9 cellular contexts compared by ENCODE assay signal in genomic region chr16:2981177-2981898, GRCh38. TPM values are rescaled to one million over a fixed set of nuclear protein-coding genes. Genes with fewer than 3 reads are reported as not detected.
A peak's percentile ranks its signal among the peaks of the same experiment; 100 is the strongest.
DNase-seq lines count a peak whose midpoint lies in the region; ATAC-seq and TF ChIP-seq lines count a peak whose summit lies in the region.
"Had no signal": no experiment of that assay in that cellular context is flagged by ENCODE, and none has a peak within 500 bp of the region (broad histone marks: within the 10 kb centered on the region; RNA-seq: fewer than 3 reads in every experiment).

No MANE protein-coding gene starts in this region.

- H3K36me3 ChIP-seq in iPS-18a (ENCODE audit: control insufficient read depth, low read depth, low read length) (no peaks in the 10 kb centered on the region), suprapubic skin (no peaks in the 10 kb centered on the region)

- H3K27me3 ChIP-seq in iPS-18a (ENCODE audit: control insufficient read depth, insufficient read depth, low read length) (no peaks in the 10 kb centered on the region), suprapubic skin (peaks cover 7% of the 10 kb centered on the region)

- H3K4me1 ChIP-seq in iPS-18a (ENCODE audit: control insufficient read depth, low read depth, low read length) (peaks cover 13% of the 10 kb centered on the region), suprapubic skin (peaks cover 39% of the 10 kb centered on the region)

- no peak for DNase-seq in activated T-cell treated with anti-CD3 and anti-CD28 coated beads, Interleukin-2, amount 50 U/mL, for 24 hours
- no peak for DNase-seq in activated T-cell treated with anti-CD3 and anti-CD28 coated beads, Interleukin-2, amount 50 U/mL, for 48 hours
- DNase-seq in WTC11 (ENCODE audit: low spot score) (no peak), suprapubic skin (ENCODE audit: low spot score in 2 of 2) (no peak), SIG-M5 treated with dmso at 0.1 percent for 504 hours (lab: John Stamatoyannopoulos, UW; ENCODE audit: unreplicated experiment) (no peak)

- H3K9me3 Mint-ChIP-seq in activated T-cell treated with anti-CD3 and anti-CD28 coated beads, Interleukin-2, amount 50 U/mL, for 24 hours = no peaks in the 10 kb centered on the region
- no peaks in the 10 kb centered on the region for H3K9me3 Mint-ChIP-seq in WTC11

- ATAC-seq in WTC11 (peak; percentile 10), HG03175 (IDR thresholded peaks at IDR 0.05; ENCODE audit: unreplicated experiment) (no peak), GM19463 (IDR thresholded peaks at IDR 0.05; ENCODE audit: unreplicated experiment) (no peak)

- peaks cover 3% of the 10 kb centered on the region for H3K27me3 Mint-ChIP-seq in activated T-cell treated with anti-CD3 and anti-CD28 coated beads, Interleukin-2, amount 50 U/mL, for 24 hours
- H3K27me3 Mint-ChIP-seq in WTC11 (ENCODE audit: low read depth) = peaks cover 6% of the 10 kb centered on the region; the same call in 1 of the 2 replicates

- peak overlapping the region; percentile 43 for H3K27ac ChIP-seq in iPS-18a (ENCODE audit: low read length)
- H3K27ac ChIP-seq in suprapubic skin = no peak overlapping the region

- no peak for TF ChIP-seq POLR2A in suprapubic skin (IDR thresholded peaks at IDR 0.05)

- H3K36me3 Mint-ChIP-seq in activated T-cell treated with anti-CD3 and anti-CD28 coated beads, Interleukin-2, amount 50 U/mL, for 24 hours (ENCODE audit: low read depth) = peaks cover 31% of the 10 kb centered on the region
- no peaks in the 10 kb centered on the region for H3K36me3 Mint-ChIP-seq in WTC11

- no peak for TF ChIP-seq EP300 in suprapubic skin (IDR thresholded peaks at IDR 0.05)

- TF ChIP-seq CTCF in WTC11 (IDR thresholded peaks at IDR 0.05) = no peak
- no peak for TF ChIP-seq CTCF in suprapubic skin (IDR thresholded peaks at IDR 0.05)

- peak overlapping the region; percentile 80 for H3K4me3 ChIP-seq in iPS-18a (ENCODE audit: low read length)
- H3K4me3 ChIP-seq in suprapubic skin = peak overlapping the region; percentile 80

- CTCF ChIA-PET in WTC11 (lab: Charles Lee) = interaction anchor here (0.5 to 3.9 kb wide), 17 partner anchors 9 to 618 kb away, joined by 3 to 46 read pairs (median 4); partner anchors contain the start of genes KREMEN2 and TNFRSF12A

- peak overlapping the region; percentile 81 for H3K9ac ChIP-seq in iPS-18a (ENCODE audit: low read length)

- H3K9me3 ChIP-seq in iPS-18a (ENCODE audit: control insufficient read depth, low read depth, low read length) (no peaks in the 10 kb centered on the region), suprapubic skin (no peaks in the 10 kb centered on the region)

- peak overlapping the region; percentile 88 for H3K27ac Mint-ChIP-seq in activated T-cell treated with anti-CD3 and anti-CD28 coated beads, Interleukin-2, amount 50 U/mL, for 24 hours
- H3K27ac Mint-ChIP-seq in WTC11 = peak overlapping the region; percentile 91

- H3K4me3 Mint-ChIP-seq in activated T-cell treated with anti-CD3 and anti-CD28 coated beads, Interleukin-2, amount 50 U/mL, for 24 hours = peak overlapping the region; percentile 90
- H3K4me3 Mint-ChIP-seq in WTC11 = peak overlapping the region; percentile 79

- 67% methylated on average over 31 of the region's 33 CpGs for WGBS in suprapubic skin

- H3K4me1 Mint-ChIP-seq in activated T-cell treated with anti-CD3 and anti-CD28 coated beads, Interleukin-2, amount 50 U/mL, for 24 hours (ENCODE audit: low read depth) = peaks cover 33% of the 10 kb centered on the region
- peaks cover 24% of the 10 kb centered on the region for H3K4me1 Mint-ChIP-seq in WTC11

- POLR2A ChIA-PET in WTC11 (lab: Charles Lee) = interaction anchor here (0.7 to 2.8 kb wide), 8 partner anchors 9 to 46 kb away, joined by 3 to 11 read pairs (median 5); partner anchors contain the start of gene PAQR4

TF ChIP-seq in WTC11, 78 proteins besides CTCF, POLR2A, EP300 and RAD21:
- TF ChIP-seq, protein P1, sequence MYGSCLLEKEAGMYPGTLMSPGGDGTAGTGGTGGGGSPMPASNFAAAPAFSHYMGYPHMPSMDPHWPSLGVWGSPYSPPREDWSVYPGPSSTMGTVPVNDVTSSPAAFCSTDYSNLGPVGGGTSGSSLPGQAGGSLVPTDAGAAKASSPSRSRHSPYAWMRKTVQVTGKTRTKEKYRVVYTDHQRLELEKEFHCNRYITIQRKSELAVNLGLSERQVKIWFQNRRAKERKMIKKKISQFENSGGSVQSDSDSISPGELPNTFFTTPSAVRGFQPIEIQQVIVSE (CRISPR knock-in tag; IDR thresholded peaks at IDR 0.05; ENCODE audit: borderline replicate concordance) = no peak
- TF ChIP-seq, protein P2, sequence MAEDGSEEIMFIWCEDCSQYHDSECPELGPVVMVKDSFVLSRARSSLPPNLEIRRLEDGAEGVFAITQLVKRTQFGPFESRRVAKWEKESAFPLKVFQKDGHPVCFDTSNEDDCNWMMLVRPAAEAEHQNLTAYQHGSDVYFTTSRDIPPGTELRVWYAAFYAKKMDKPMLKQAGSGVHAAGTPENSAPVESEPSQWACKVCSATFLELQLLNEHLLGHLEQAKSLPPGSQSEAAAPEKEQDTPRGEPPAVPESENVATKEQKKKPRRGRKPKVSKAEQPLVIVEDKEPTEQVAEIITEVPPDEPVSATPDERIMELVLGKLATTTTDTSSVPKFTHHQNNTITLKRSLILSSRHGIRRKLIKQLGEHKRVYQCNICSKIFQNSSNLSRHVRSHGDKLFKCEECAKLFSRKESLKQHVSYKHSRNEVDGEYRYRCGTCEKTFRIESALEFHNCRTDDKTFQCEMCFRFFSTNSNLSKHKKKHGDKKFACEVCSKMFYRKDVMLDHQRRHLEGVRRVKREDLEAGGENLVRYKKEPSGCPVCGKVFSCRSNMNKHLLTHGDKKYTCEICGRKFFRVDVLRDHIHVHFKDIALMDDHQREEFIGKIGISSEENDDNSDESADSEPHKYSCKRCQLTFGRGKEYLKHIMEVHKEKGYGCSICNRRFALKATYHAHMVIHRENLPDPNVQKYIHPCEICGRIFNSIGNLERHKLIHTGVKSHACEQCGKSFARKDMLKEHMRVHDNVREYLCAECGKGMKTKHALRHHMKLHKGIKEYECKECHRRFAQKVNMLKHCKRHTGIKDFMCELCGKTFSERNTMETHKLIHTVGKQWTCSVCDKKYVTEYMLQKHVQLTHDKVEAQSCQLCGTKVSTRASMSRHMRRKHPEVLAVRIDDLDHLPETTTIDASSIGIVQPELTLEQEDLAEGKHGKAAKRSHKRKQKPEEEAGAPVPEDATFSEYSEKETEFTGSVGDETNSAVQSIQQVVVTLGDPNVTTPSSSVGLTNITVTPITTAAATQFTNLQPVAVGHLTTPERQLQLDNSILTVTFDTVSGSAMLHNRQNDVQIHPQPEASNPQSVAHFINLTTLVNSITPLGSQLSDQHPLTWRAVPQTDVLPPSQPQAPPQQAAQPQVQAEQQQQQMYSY (CRISPR knock-in tag; IDR thresholded peaks at IDR 0.05) = no peak
- TF ChIP-seq, protein P3, sequence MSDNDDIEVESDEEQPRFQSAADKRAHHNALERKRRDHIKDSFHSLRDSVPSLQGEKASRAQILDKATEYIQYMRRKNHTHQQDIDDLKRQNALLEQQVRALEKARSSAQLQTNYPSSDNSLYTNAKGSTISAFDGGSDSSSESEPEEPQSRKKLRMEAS (CRISPR knock-in tag; IDR thresholded peaks at IDR 0.05) = no peak
- TF ChIP-seq ATF1 (CRISPR knock-in tag; IDR thresholded peaks at IDR 0.05) = no peak
- TF ChIP-seq, protein P4, sequence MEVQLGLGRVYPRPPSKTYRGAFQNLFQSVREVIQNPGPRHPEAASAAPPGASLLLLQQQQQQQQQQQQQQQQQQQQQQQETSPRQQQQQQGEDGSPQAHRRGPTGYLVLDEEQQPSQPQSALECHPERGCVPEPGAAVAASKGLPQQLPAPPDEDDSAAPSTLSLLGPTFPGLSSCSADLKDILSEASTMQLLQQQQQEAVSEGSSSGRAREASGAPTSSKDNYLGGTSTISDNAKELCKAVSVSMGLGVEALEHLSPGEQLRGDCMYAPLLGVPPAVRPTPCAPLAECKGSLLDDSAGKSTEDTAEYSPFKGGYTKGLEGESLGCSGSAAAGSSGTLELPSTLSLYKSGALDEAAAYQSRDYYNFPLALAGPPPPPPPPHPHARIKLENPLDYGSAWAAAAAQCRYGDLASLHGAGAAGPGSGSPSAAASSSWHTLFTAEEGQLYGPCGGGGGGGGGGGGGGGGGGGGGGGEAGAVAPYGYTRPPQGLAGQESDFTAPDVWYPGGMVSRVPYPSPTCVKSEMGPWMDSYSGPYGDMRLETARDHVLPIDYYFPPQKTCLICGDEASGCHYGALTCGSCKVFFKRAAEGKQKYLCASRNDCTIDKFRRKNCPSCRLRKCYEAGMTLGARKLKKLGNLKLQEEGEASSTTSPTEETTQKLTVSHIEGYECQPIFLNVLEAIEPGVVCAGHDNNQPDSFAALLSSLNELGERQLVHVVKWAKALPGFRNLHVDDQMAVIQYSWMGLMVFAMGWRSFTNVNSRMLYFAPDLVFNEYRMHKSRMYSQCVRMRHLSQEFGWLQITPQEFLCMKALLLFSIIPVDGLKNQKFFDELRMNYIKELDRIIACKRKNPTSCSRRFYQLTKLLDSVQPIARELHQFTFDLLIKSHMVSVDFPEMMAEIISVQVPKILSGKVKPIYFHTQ (CRISPR knock-in tag; IDR thresholded peaks at IDR 0.05) = no peak

RNA-seq across cellular contexts. Expression of gene PKMYT1, which starts 1.1 kb away (rescaled TPM):
- 102 to 120 TPM (median 113 TPM) in 3 replicates for total RNA-seq in WTC11 (2021)
- total RNA-seq in suprapubic skin = 1 to 10 TPM; 1.9 to 6.4 (median 4.7) TPM

RNA-seq across cellular contexts. Expression of gene PAQR4, which starts 12.2 kb away (rescaled TPM):
- total RNA-seq in WTC11 (2021) = 21.1 to 32.4 TPM (median 21.5 TPM) in 3 replicates
- 10 to 100 TPM in 3 of 4 donors, 1 to 10 TPM in 1; 4.7 to 19.2 (median 14.1) TPM for total RNA-seq in suprapubic skin

RNA-seq across cellular contexts. Expression of gene KREMEN2, which starts 17.3 kb away (rescaled TPM):
- total RNA-seq in WTC11 (2021) = 7.5 to 8.6 TPM (median 8.5 TPM) in 3 replicates
- 1 to 10 TPM; 1.0 to 4.2 (median 3.9) TPM for total RNA-seq in suprapubic skin

RNA-seq across cellular contexts. Expression of gene CLDN9, which starts 31.4 kb away (rescaled TPM):
- total RNA-seq in WTC11 (2021) (0.87 to 1.1 TPM (median 0.92 TPM) in 3 replicates), suprapubic skin (not detected)
- total RNA-seq: activated CD8-positive, alpha-beta memory T cell treated with anti-CD3 and anti-CD28 coated beads for 36 hours had no signal

RNA-seq across cellular contexts. Expression of gene CLDN6, which starts 36.6 kb away (rescaled TPM):
- 746 to 778 TPM (median 775 TPM) in 3 replicates for total RNA-seq in WTC11 (2021)
- total RNA-seq in suprapubic skin = not detected
- total RNA-seq: activated CD8-positive, alpha-beta memory T cell treated with anti-CD3 and anti-CD28 coated beads for 36 hours had no signal

Comparison
In these comparisons a context has a peak if more than half of its experiments do, and no peak if none do; other contexts are left out.
1. RNA of gene PKMYT1, which starts 1.1 kb away (total RNA-seq): 102 to 120 TPM in WTC11; 1.9 to 6.4 TPM in suprapubic skin; every median in the first group is over 10 times any median in the second.